In genomic region chr3:157239082-157239704, GRCh38 we compare ENCODE assay signal across 7 cellular contexts.
DNase-seq lines count a peak whose midpoint lies in the region; TF ChIP-seq lines count a peak whose summit lies in the region.

No MANE protein-coding gene starts in this region.

- POLR2A ChIA-PET in HEK293 (lab: Yijun Ruan, JAX): no interaction called here

- H3K9me3 ChIP-seq in HEK293 (ENCODE audit: control insufficient read depth, insufficient read depth, low read depth, low read length): no peaks in the 10 kb centered on the region
- H3K9me3 ChIP-seq in MG63: no peaks in the 10 kb centered on the region
- no peaks in the 10 kb centered on the region for H3K9me3 ChIP-seq in iPS DF 6.9 (ENCODE audit: control insufficient read depth, insufficient read depth, low read length)

- TF ChIP-seq CTCF in GM13976 (IDR thresholded peaks at IDR 0.05; ENCODE audit: borderline replicate concordance, control extremely low read depth, extremely low read depth, insufficient read depth, missing control alignments) (peak; percentile 90), HEK293 (tag by site-specific recombination; IDR thresholded peaks at IDR 0.05) (no peak), astrocyte of the cerebellum (IDR thresholded peaks at IDR 0.05; ENCODE audit: low read depth, low read length, missing control alignments) (peak; percentile 77)

- no peaks in the 10 kb centered on the region for H3K36me3 ChIP-seq in HEK293 (ENCODE audit: control insufficient read depth in 2 of 2, insufficient read depth in 1 of 2, low read length in 2 of 2)
- no peaks in the 10 kb centered on the region for H3K36me3 ChIP-seq in MG63
- H3K36me3 ChIP-seq in iPS DF 6.9 (ENCODE audit: control insufficient read depth, insufficient read depth, low read length): no peaks in the 10 kb centered on the region

- H3K27me3 ChIP-seq in MG63 (no peaks in the 10 kb centered on the region), iPS DF 6.9 (ENCODE audit: control insufficient read depth, insufficient read depth, low read length) (no peaks in the 10 kb centered on the region)

- in situ Hi-C loops in GM13976 (cut with MboI; ENCODE audit: low sequenced_read_pairs, unreplicated experiment): no loop called here
- in situ Hi-C loops in astrocyte of the cerebellum (cut with HindIII; ENCODE audit: low sequenced_read_pairs): no loop called here

- no peak overlapping the region for H3K4me3 ChIP-seq in HEK293 (ENCODE audit: low read depth, low read length)
- H3K4me3 ChIP-seq in MG63: no peak overlapping the region
- H3K4me3 ChIP-seq in astrocyte of the cerebellum (ENCODE audit: low read depth, low read length): no peak overlapping the region
- no peak overlapping the region for H3K4me3 ChIP-seq in iPS DF 6.9 (ENCODE audit: low read length)

- no CpG with 5 or more reads among the region's 5 CpGs for WGBS in iPS DF 6.9 (ENCODE audit: insufficient coverage, insufficient read length)

- CTCF ChIA-PET in HEK293 (lab: Yijun Ruan, JAX): interaction anchor here (0.7 to 2.1 kb wide), 8 partner anchors 8 to 333 kb away, joined by 3 to 11 read pairs (median 4); no protein-coding TSS in a partner anchor

- DNase-seq in GM13976 (ENCODE audit: low spot score): peak; percentile 51
- peak; percentile 29 for DNase-seq in MG63
- peak in 4 of 5 experiments; percentile 30 to 79 (median 60) for DNase-seq in T-helper 2 cell
- DNase-seq in astrocyte of the cerebellum (ENCODE audit: low read depth): peak; percentile 6
- peak; percentile 57 for DNase-seq in iPS DF 6.9 (ENCODE audit: low read depth, low spot score)
- DNase-seq in stimulated activated CD4-positive, alpha-beta T cell treated with anti-CD3 and anti-CD28 coated beads, Interleukin-1b, Interleukin-23, amount 100 ng/mL, for 1 hour (ENCODE audit: low read depth in 2 of 2): peak; percentile 26 to 59

- no peak overlapping the region for H3K27ac ChIP-seq in HEK293 (ENCODE audit: extremely low read depth, low read depth, low read length)
- H3K27ac ChIP-seq in iPS DF 6.9 (ENCODE audit: low read length): no peak overlapping the region

- H3K4me1 ChIP-seq in HEK293 (ENCODE audit: control insufficient read depth, insufficient read depth, low read length): no peaks in the 10 kb centered on the region
- no peaks in the 10 kb centered on the region for H3K4me1 ChIP-seq in iPS DF 6.9 (ENCODE audit: control insufficient read depth, insufficient read depth, low read length)

TF ChIP-seq in HEK293, 187 proteins besides CTCF, POLR2A, EP300 and RAD21 (continues in another document):
- TF ChIP-seq ZNF433 (tag by site-specific recombination; IDR thresholded peaks at IDR 0.05; ENCODE audit: low read depth) (no peak), SCRT2 (tag by site-specific recombination; IDR thresholded peaks at IDR 0.05) (no peak), ZNF112 (tag by site-specific recombination; IDR thresholded peaks at IDR 0.05) (no peak), ZNF248 (tag by site-specific recombination; IDR thresholded peaks at IDR 0.05) (no peak), ZNF555 (tag by site-specific recombination; conservative IDR thresholded peaks at IDR 0.05) (no peak), ATF2 (tag by site-specific recombination; IDR thresholded peaks at IDR 0.05; ENCODE audit: low read depth) (no peak), OVOL3 (tag by site-specific recombination; IDR thresholded peaks at IDR 0.05) (no peak), HIC1 (tag by site-specific recombination; IDR thresholded peaks at IDR 0.05) (no peak), ZNF626 (tag by site-specific recombination; IDR thresholded peaks at IDR 0.05) (no peak), ZNF768 (tag by site-specific recombination; IDR thresholded peaks at IDR 0.05) (peak; percentile 55; the same call in 1 of the 2 replicates), KLF17 (tag by site-specific recombination; IDR thresholded peaks at IDR 0.05) (no peak), ZNF561 (tag by site-specific recombination; IDR thresholded peaks at IDR 0.05; ENCODE audit: borderline replicate concordance) (peak; percentile 84), ZNF157 (tag by site-specific recombination; IDR thresholded peaks at IDR 0.05) (no peak), ZNF175 (tag by site-specific recombination; IDR thresholded peaks at IDR 0.05) (no peak), ZNF777 (tag by site-specific recombination; IDR thresholded peaks at IDR 0.05; ENCODE audit: borderline replicate concordance) (no peak), ZNF639 (tag by site-specific recombination; IDR thresholded peaks at IDR 0.05) (no peak), ZNF138 (tag by site-specific recombination; IDR thresholded peaks at IDR 0.05; ENCODE audit: borderline replicate concordance) (no peak), PRDM6 (tag by site-specific recombination; IDR thresholded peaks at IDR 0.05) (no peak), ZNF2 (tag by site-specific recombination; IDR thresholded peaks at IDR 0.05) (0 out of 2 replicates have a peak, but pooled peaks have one; percentile 30), ZNF660 (tag by site-specific recombination; IDR thresholded peaks at IDR 0.05) (peak; percentile 52; the same call in 1 of the 2 replicates), ZNF473 (tag by site-specific recombination; IDR thresholded peaks at IDR 0.05) (no peak), TCF7L2 (IDR thresholded peaks at IDR 0.05; ENCODE audit: borderline replicate concordance, low read depth, low read length) (no peak), ZNF214 (tag by site-specific recombination; IDR thresholded peaks at IDR 0.05; ENCODE audit: borderline replicate concordance) (no peak), ZNF654 (tag by site-specific recombination; IDR thresholded peaks at IDR 0.05; ENCODE audit: low read depth) (peak; percentile 69)

Comparison
In these comparisons a context has a peak if more than half of its experiments do, and no peak if none do; other contexts are left out.
1. DNase-seq: peak in every context shown above with its lines; median percentile 60 in T-helper 2 cell; 57 in iPS DF 6.9; 51 in GM13976; 42 in stimulated activated CD4-positive, alpha-beta T cell treated with anti-CD3 and anti-CD28 coated beads, Interleukin-1b, Interleukin-23, amount 100 ng/mL, for 1 hour; 29 in MG63; 6 in astrocyte of the cerebellum.